In the genomic region with DNA sequence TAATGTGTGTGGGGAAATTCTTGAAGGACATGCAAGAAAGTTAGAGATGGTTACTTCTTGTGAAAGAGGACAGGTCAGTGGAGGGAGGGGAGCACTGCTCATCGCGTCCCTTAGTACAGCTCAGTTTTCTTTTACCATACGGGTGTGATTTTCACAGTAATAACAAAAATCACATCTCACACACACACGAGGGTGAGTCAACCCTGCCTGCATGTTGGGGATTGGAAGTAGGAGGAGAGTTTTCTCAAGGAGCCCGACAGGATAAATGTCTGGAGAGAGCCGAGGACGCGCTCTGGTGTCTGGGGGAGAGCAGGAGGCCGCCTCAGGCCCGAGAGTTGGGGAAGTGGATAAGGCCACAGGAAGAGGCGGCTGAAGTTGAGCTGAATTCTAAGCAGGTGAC, we compare ENCODE assay signal across 15 cellular contexts. TPM values are rescaled to one million over a fixed set of nuclear protein-coding genes. Genes with fewer than 3 reads are reported as not detected.
DNase-seq lines count a peak whose midpoint lies in the region; ATAC-seq and TF ChIP-seq lines count a peak whose summit lies in the region.
"Had no signal": no experiment of that assay in that cellular context is flagged by ENCODE, and none has a peak within 500 bp of the region (broad histone marks: within the 10 kb centered on the region; RNA-seq: fewer than 3 reads in every experiment).

No MANE protein-coding gene starts in this region.

- WGBS in sigmoid colon, 2 donors = 78 to 90% methylated on average over 11 of the region's 11 CpGs

- H3K4me3 ChIP-seq in sigmoid colon = no peak overlapping the region

- TF ChIP-seq EP300 in sigmoid colon (IDR thresholded peaks at IDR 0.05) = no peak

- peaks cover 4% of the 10 kb centered on the region for H3K27me3 Mint-ChIP-seq in HFFc6 (ENCODE audit: insufficient read depth)
- H3K27me3 Mint-ChIP-seq in activated T-helper 17 cell treated with anti-CD3 and anti-CD28 coated beads, Interleukin-2, amount 50 U/mL, for 72 hours = no peaks in the 10 kb centered on the region
- H3K27me3 Mint-ChIP-seq in endothelial cell (ENCODE audit: unreplicated experiment) = peaks cover 8% of the 10 kb centered on the region
- no peaks in the 10 kb centered on the region for H3K27me3 Mint-ChIP-seq in osteocyte (ENCODE audit: unreplicated experiment)

- ATAC-seq in activated T-helper 17 cell treated with anti-CD3 and anti-CD28 coated beads, Interleukin-2, amount 50 U/mL, for 72 hours (replicated peaks) = no peak
- ATAC-seq in HG02885 (IDR thresholded peaks at IDR 0.05; ENCODE audit: poor library complexity, unreplicated experiment) = no peak

- TF ChIP-seq CTCF in HFFc6 (IDR thresholded peaks at IDR 0.05) (no peak), endothelial cell (IDR thresholded peaks at IDR 0.05; ENCODE audit: unreplicated experiment) (no peak), osteocyte (IDR thresholded peaks at IDR 0.05) (no peak), sigmoid colon (IDR thresholded peaks at IDR 0.05) (no peak)

- peak overlapping the region; percentile 61 for H3K27ac Mint-ChIP-seq in HFFc6
- peak overlapping the region; percentile 48 for H3K27ac Mint-ChIP-seq in activated T-helper 17 cell treated with anti-CD3 and anti-CD28 coated beads, Interleukin-2, amount 50 U/mL, for 72 hours
- H3K27ac Mint-ChIP-seq in endothelial cell (ENCODE audit: unreplicated experiment) = peak overlapping the region; percentile 49
- H3K27ac Mint-ChIP-seq in osteocyte (ENCODE audit: unreplicated experiment) = peak overlapping the region; percentile 63
- H3K27ac Mint-ChIP-seq: B cell had no signal

- no peaks in the 10 kb centered on the region for H3K9me3 ChIP-seq in sigmoid colon

- H3K9me3 Mint-ChIP-seq in HFFc6 = no peaks in the 10 kb centered on the region
- no peaks in the 10 kb centered on the region for H3K9me3 Mint-ChIP-seq in activated T-helper 17 cell treated with anti-CD3 and anti-CD28 coated beads, Interleukin-2, amount 50 U/mL, for 72 hours
- H3K9me3 Mint-ChIP-seq in endothelial cell (ENCODE audit: unreplicated experiment) = no peaks in the 10 kb centered on the region
- H3K9me3 Mint-ChIP-seq in osteocyte (ENCODE audit: unreplicated experiment) = no peaks in the 10 kb centered on the region
- H3K9me3 Mint-ChIP-seq: CD8-positive, alpha-beta memory T cell had no signal

- H3K27me3 ChIP-seq in sigmoid colon = no peaks in the 10 kb centered on the region

- intact Hi-C loops in sigmoid colon (cut with DNase I) = no loop called here

- H3K36me3 ChIP-seq in sigmoid colon = peaks cover 13 to 80% (median 42%) of the 10 kb centered on the region in 4 donors

- H3K27ac ChIP-seq in sigmoid colon = no peak overlapping the region

- peaks cover 0 to 18% (median 15%) of the 10 kb centered on the region in 4 donors for H3K4me1 ChIP-seq in sigmoid colon

- peaks cover 20% of the 10 kb centered on the region for H3K4me1 Mint-ChIP-seq in HFFc6 (ENCODE audit: low read depth)
- peaks cover 5% of the 10 kb centered on the region for H3K4me1 Mint-ChIP-seq in activated T-helper 17 cell treated with anti-CD3 and anti-CD28 coated beads, Interleukin-2, amount 50 U/mL, for 72 hours
- peaks cover 13% of the 10 kb centered on the region for H3K4me1 Mint-ChIP-seq in endothelial cell (ENCODE audit: unreplicated experiment)
- H3K4me1 Mint-ChIP-seq in osteocyte (ENCODE audit: unreplicated experiment) = peaks cover 26% of the 10 kb centered on the region
- H3K4me1 Mint-ChIP-seq: CD8-positive, alpha-beta memory T cell had no signal

- TF ChIP-seq POLR2A in sigmoid colon (IDR thresholded peaks at IDR 0.05) = no peak

- peak; percentile 62 for DNase-seq in HFFc6
- DNase-seq in endothelial cell (ENCODE audit: low spot score) = no peak
- no peak for DNase-seq in osteocyte (ENCODE audit: extremely low spot score, unreplicated experiment)
- DNase-seq in SHP77 treated with DMSO at 0.1 percent for 48 hours (lab: John Stamatoyannopoulos, UW) = no peak
- no peak for DNase-seq in sigmoid colon
- DNase-seq in KG1 (lab: John Stamatoyannopoulos, UW) = no peak
- DNase-seq: CD8-positive, alpha-beta memory T cell; DMS 273 treated with DMSO at 0.1 percent for 48 hours; NCI-H1417 treated with DMSO at 0.1 percent for 48 hours; NCI-H2029; NCI-H2171 treated with DMSO at 0.1 percent for 48 hours; NCI-H510A had no signal

- H3K4me3 Mint-ChIP-seq in HFFc6 = peak overlapping the region; percentile 10; the same call in 1 of the 2 replicates
- no peak overlapping the region for H3K4me3 Mint-ChIP-seq in activated T-helper 17 cell treated with anti-CD3 and anti-CD28 coated beads, Interleukin-2, amount 50 U/mL, for 72 hours
- no peak overlapping the region for H3K4me3 Mint-ChIP-seq in endothelial cell (ENCODE audit: unreplicated experiment)
- H3K4me3 Mint-ChIP-seq in osteocyte (ENCODE audit: unreplicated experiment) = no peak overlapping the region
- H3K4me3 Mint-ChIP-seq: B cell; CD8-positive, alpha-beta memory T cell had no signal

- no peaks in the 10 kb centered on the region; the same call in 1 of the 2 replicates for H3K36me3 Mint-ChIP-seq in HFFc6 (ENCODE audit: low read depth)
- H3K36me3 Mint-ChIP-seq in activated T-helper 17 cell treated with anti-CD3 and anti-CD28 coated beads, Interleukin-2, amount 50 U/mL, for 72 hours (ENCODE audit: low read depth) = no peaks in the 10 kb centered on the region
- no peaks in the 10 kb centered on the region for H3K36me3 Mint-ChIP-seq in endothelial cell (ENCODE audit: low read depth, unreplicated experiment)
- H3K36me3 Mint-ChIP-seq in osteocyte (ENCODE audit: unreplicated experiment) = peaks cover 20% of the 10 kb centered on the region
- H3K36me3 Mint-ChIP-seq: CD8-positive, alpha-beta memory T cell had no signal

RNA-seq across cellular contexts. Expression of a gene that starts 16.4 kb away (rescaled TPM):
- 100 to 1,000 TPM in 1 of 6 experiments, 10 to 100 TPM in 5; 77.2 to 112 (median 83.8) TPM for total RNA-seq in HFFc6 (2021; fragmentation: NEBNext Ultra II Directional; extraction: Animal tissue kit (Norgen Biotek cat#: 25700))
- total RNA-seq in activated T-helper 17 cell treated with anti-CD3 and anti-CD28 coated beads, Interleukin-2, amount 50 U/mL, for 72 hours = 1 to 10 TPM; 3.1 to 6.5 TPM
- 9.7 TPM for total RNA-seq in endothelial cell (ENCODE audit: unreplicated experiment)
- 92.3 and 111 TPM in 2 replicates for total RNA-seq in osteocyte
- total RNA-seq in sigmoid colon = 10 to 100 TPM; 27.4 to 45.7 (median 33.9) TPM
- 100 to 1,000 TPM; 114 to 274 (median 137) TPM for polyA plus RNA-seq in sigmoid colon

RNA-seq across cellular contexts. Expression of a gene that starts 19.6 kb away (rescaled TPM):
- total RNA-seq in HFFc6 (2021; fragmentation: NEBNext Ultra II Directional; extraction: Animal tissue kit (Norgen Biotek cat#: 25700)) = 1 to 10 TPM; 5.0 to 8.0 (median 6.5) TPM
- total RNA-seq in activated T-helper 17 cell treated with anti-CD3 and anti-CD28 coated beads, Interleukin-2, amount 50 U/mL, for 72 hours = 10 to 100 TPM in 1 of 2 donors, 1 to 10 TPM in 1; 9.8 to 12.6 TPM
- 9.4 TPM for total RNA-seq in endothelial cell (ENCODE audit: unreplicated experiment)
- total RNA-seq in osteocyte = 8.1 and 10.6 TPM in 2 replicates
- total RNA-seq in sigmoid colon = 10 to 100 TPM; 20.0 to 24.9 (median 21.9) TPM
- 10 to 100 TPM; 13.2 to 36.5 (median 20.1) TPM for polyA plus RNA-seq in sigmoid colon

RNA-seq across cellular contexts. Expression of a gene that starts 32.4 kb away (rescaled TPM):
- 10 to 100 TPM; 31.8 to 42.0 (median 34.5) TPM for total RNA-seq in HFFc6 (2021; fragmentation: NEBNext Ultra II Directional; extraction: Animal tissue kit (Norgen Biotek cat#: 25700))
- 10 to 100 TPM; 45.9 to 66.4 TPM for total RNA-seq in activated T-helper 17 cell treated with anti-CD3 and anti-CD28 coated beads, Interleukin-2, amount 50 U/mL, for 72 hours
- 22.6 TPM for total RNA-seq in endothelial cell (ENCODE audit: unreplicated experiment)
- total RNA-seq in osteocyte = 42.0 and 44.5 TPM in 2 replicates
- 10 to 100 TPM; 41.0 to 60.9 (median 49.4) TPM for total RNA-seq in sigmoid colon
- 10 to 100 TPM; 21.6 to 38.8 (median 24.7) TPM for polyA plus RNA-seq in sigmoid colon

RNA-seq across cellular contexts. Expression of a gene that starts 45.8 kb away (rescaled TPM):
- total RNA-seq in HFFc6 (2021; fragmentation: NEBNext Ultra II Directional; extraction: Animal tissue kit (Norgen Biotek cat#: 25700)) = 1 to 10 TPM; 4.8 to 9.5 (median 6.2) TPM
- total RNA-seq in activated T-helper 17 cell treated with anti-CD3 and anti-CD28 coated beads, Interleukin-2, amount 50 U/mL, for 72 hours = 1 to 10 TPM; 6.1 to 8.5 TPM
- total RNA-seq in endothelial cell (ENCODE audit: unreplicated experiment) = 13.0 TPM
- 6.4 and 9.8 TPM in 2 replicates for total RNA-seq in osteocyte
- 10 to 100 TPM in 2 of 4 donors, 1 to 10 TPM in 2; 7.5 to 14.7 (median 11.2) TPM for total RNA-seq in sigmoid colon
- polyA plus RNA-seq in sigmoid colon = 1 to 10 TPM; 1.8 to 7.8 (median 6.6) TPM

RNA-seq across cellular contexts. Expression of a gene that starts 54.8 kb away (rescaled TPM):
- total RNA-seq in HFFc6 (2021; fragmentation: NEBNext Ultra II Directional; extraction: Animal tissue kit (Norgen Biotek cat#: 25700)) = 100 to 1,000 TPM; 135 to 152 (median 142) TPM
- 100 to 1,000 TPM; 101 to 120 TPM for total RNA-seq in activated T-helper 17 cell treated with anti-CD3 and anti-CD28 coated beads, Interleukin-2, amount 50 U/mL, for 72 hours
- total RNA-seq in endothelial cell (ENCODE audit: unreplicated experiment) (85.8 TPM), osteocyte (92.4 and 97.9 TPM in 2 replicates), sigmoid colon (10 to 100 TPM; 41.0 to 59.2 (median 55.6) TPM)
- polyA plus RNA-seq in sigmoid colon = 10 to 100 TPM; 13.2 to 38.4 (median 15.3) TPM
